ENCODE assay signal across 8 cellular contexts in the genomic region with DNA sequence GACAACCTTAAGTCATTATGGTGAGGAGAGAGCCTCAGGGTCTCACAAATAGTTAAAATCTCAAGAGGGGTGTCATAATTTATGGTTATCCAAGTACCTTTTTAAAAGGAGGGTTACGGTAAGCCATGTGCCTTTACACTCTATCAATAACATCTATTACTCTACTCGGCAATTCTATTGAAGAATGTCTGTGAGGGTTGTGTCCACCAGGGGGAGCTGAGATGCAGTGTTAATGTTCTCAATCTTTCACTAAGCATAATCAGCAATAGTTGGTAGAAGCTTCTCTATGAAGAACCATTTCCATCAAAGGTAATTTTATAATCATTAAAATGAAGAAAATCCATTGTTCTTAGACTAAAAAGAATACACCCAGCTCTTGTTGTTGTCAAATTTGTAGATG.
A peak's percentile ranks its signal among the peaks of the same experiment; 100 is the strongest.
DNase-seq lines count a peak whose midpoint lies in the region; ATAC-seq lines count a peak whose summit lies in the region.

No MANE protein-coding gene starts in this region.

- no peak overlapping the region for H3K4me3 Mint-ChIP-seq in activated CD8-positive, alpha-beta memory T cell treated with anti-CD3 and anti-CD28 coated beads, Interleukin-2, amount 10 ng/mL, durations not matched to agents 7 days and 5 days

- H3K4me1 Mint-ChIP-seq in activated CD8-positive, alpha-beta memory T cell treated with anti-CD3 and anti-CD28 coated beads, Interleukin-2, amount 10 ng/mL, durations not matched to agents 7 days and 5 days, result no peaks in the 10 kb centered on the region

- H3K36me3 Mint-ChIP-seq in activated CD8-positive, alpha-beta memory T cell treated with anti-CD3 and anti-CD28 coated beads, Interleukin-2, amount 10 ng/mL, durations not matched to agents 7 days and 5 days, result no peaks in the 10 kb centered on the region

- H3K27ac Mint-ChIP-seq in activated CD8-positive, alpha-beta memory T cell treated with anti-CD3 and anti-CD28 coated beads, Interleukin-2, amount 10 ng/mL, durations not matched to agents 7 days and 5 days, result no peak overlapping the region

- no peaks in the 10 kb centered on the region for H3K27me3 Mint-ChIP-seq in activated CD8-positive, alpha-beta memory T cell treated with anti-CD3 and anti-CD28 coated beads, Interleukin-2, amount 10 ng/mL, durations not matched to agents 7 days and 5 days

- no peaks in the 10 kb centered on the region for H3K9me3 Mint-ChIP-seq in activated CD8-positive, alpha-beta memory T cell treated with anti-CD3 and anti-CD28 coated beads, Interleukin-2, amount 10 ng/mL, durations not matched to agents 7 days and 5 days (ENCODE audit: low read depth)

- DNase-seq in activated naive CD4-positive, alpha-beta T cell treated with Interleukin-2 at 50 U/mL for 16 hours, result peak; percentile 4
- DNase-seq in activated naive CD4-positive, alpha-beta T cell (lab: John Stamatoyannopoulos, UW), result no peak
- DNase-seq in NCI-H2029 (lab: John Stamatoyannopoulos, UW), result peak; percentile 30
- peak; percentile 46 for DNase-seq in activated CD8-positive, alpha-beta memory T cell treated with anti-CD3 and anti-CD28 coated beads, Interleukin-2, amount 10 ng/mL, durations not matched to agents 7 days and 5 days
- peak; percentile 30 for DNase-seq in iPS DF 4.7 (ENCODE audit: extremely low read depth, low spot score)
- DNase-seq in stimulated activated CD8-positive, alpha-beta memory T cell treated with anti-CD3 and anti-CD28 coated beads, Interleukin-2, amount 100 ng/mL, for 48 hours (ENCODE audit: low read depth in 2 of 2), result peak; percentile 2 to 24
- DNase-seq in NCI-H524 treated with DMSO at 0.1 percent for 48 hours (lab: John Stamatoyannopoulos, UW), result no peak

- ATAC-seq in HG02798 (IDR thresholded peaks at IDR 0.05; ENCODE audit: poor library complexity, unreplicated experiment), result peak; percentile 90
- ATAC-seq in activated CD8-positive, alpha-beta memory T cell treated with anti-CD3 and anti-CD28 coated beads, Interleukin-2, amount 10 ng/mL, durations not matched to agents 7 days and 5 days, result no peak

- CTCF ChIA-PET in activated CD8-positive, alpha-beta memory T cell treated with anti-CD3 and anti-CD28 coated beads, Interleukin-2, amount 10 ng/mL, durations not matched to agents 7 days and 5 days (lab: Charles Lee), result interaction anchor here (1.1 kb wide), 1 partner anchor 240 kb away, joined by 7 read pairs; no protein-coding TSS in a partner anchor

Comparison
In these comparisons a context has a peak if more than half of its experiments do, and no peak if none do; other contexts are left out.
1. DNase-seq: peak in activated naive CD4-positive, alpha-beta T cell treated with Interleukin-2 at 50 U/mL for 16 hours (single experiment), NCI-H2029 (single experiment), activated CD8-positive, alpha-beta memory T cell treated with anti-CD3 and anti-CD28 coated beads, Interleukin-2, amount 10 ng/mL, durations not matched to agents 7 days and 5 days (single experiment), iPS DF 4.7 (single experiment) and stimulated activated CD8-positive, alpha-beta memory T cell treated with anti-CD3 and anti-CD28 coated beads, Interleukin-2, amount 100 ng/mL, for 48 hours (2 of 2); none in activated naive CD4-positive, alpha-beta T cell (0 of 4) and NCI-H524 treated with DMSO at 0.1 percent for 48 hours (single experiment).